Comparison of ENCODE assay signal across 8 cellular contexts in the genomic region with DNA sequence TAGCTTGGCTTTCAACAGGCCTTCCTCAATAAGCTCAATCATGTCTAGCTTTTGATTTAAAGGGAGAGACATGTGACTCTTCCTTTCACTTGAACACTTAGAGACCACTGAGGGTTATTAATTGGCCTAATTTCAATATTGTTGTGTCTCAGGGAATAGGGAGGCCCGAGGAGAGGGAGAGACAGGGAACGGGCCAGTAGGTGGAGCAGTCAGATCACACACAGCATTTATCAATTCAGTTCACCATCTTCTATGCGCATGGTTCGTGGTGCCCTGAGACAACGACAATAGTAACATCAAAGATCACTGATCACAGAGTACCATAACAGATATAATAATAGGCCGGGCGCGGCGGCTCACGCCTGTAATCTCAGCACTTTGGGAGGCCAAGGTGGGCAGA. TPM values are rescaled to one million over a fixed set of nuclear protein-coding genes. Genes with fewer than 3 reads are reported as not detected.
DNase-seq lines count a peak whose midpoint lies in the region; ATAC-seq, FAIRE-seq and TF ChIP-seq lines count a peak whose summit lies in the region.

No MANE protein-coding gene starts in this region.

- no peaks in the 10 kb centered on the region for H3K27me3 ChIP-seq in A673 (replicated peaks; ENCODE audit: insufficient read depth, low read depth, low read length, poor library complexity)
- no peaks in the 10 kb centered on the region for H3K27me3 ChIP-seq in small intestine (ENCODE audit: control insufficient read depth in 2 of 2, insufficient read depth in 2 of 2, low read length in 2 of 2)

- WGBS in small intestine, 3 donors, result 28 to 48% (median 45%) methylated on average over 10 of the region's 10 CpGs

- H3K4me3 ChIP-seq in A673 (ENCODE audit: low read depth, low read length, poor library complexity, severe bottlenecking) (no peak overlapping the region), small intestine (ENCODE audit: low read depth in 1 of 2, low read length in 2 of 2) (no peak overlapping the region)

- intact Hi-C loops in A673 (cut with micrococcal nuclease; ENCODE audit: unreplicated experiment), result no loop called here
- intact Hi-C loops in activated CD4-positive, alpha-beta T cell treated with anti-CD3 and anti-CD28 coated beads, Interleukin-2, amount 10 ng/mL, durations not matched to agents 24 days and 14 days (cut with micrococcal nuclease), result loop anchor here (1.0 kb wide), 1 partner anchor 172 kb away; no protein-coding TSS in a partner anchor

- H3K36me3 ChIP-seq in A673 (ENCODE audit: insufficient read depth, low read length, poor library complexity, severe bottlenecking), result no peaks in the 10 kb centered on the region
- no peaks in the 10 kb centered on the region for H3K36me3 ChIP-seq in small intestine (ENCODE audit: control insufficient read depth in 2 of 2, insufficient read depth in 2 of 2, low read length in 2 of 2)

- FAIRE-seq in GM19239 (lab: Jason Lieb, UNC), result peak; percentile 66
- FAIRE-seq in small intestine (lab: Jason Lieb, UNC), result no peak

- H3K27ac ChIP-seq in A673 (ENCODE audit: low read depth, low read length, poor library complexity, severe bottlenecking) (no peak overlapping the region), small intestine (ENCODE audit: low read depth in 1 of 2, low read length in 1 of 2) (no peak overlapping the region)

- H3K4me1 ChIP-seq in A673 (ENCODE audit: insufficient read depth, low read length, poor library complexity, severe bottlenecking), result no peaks in the 10 kb centered on the region
- no peaks in the 10 kb centered on the region for H3K4me1 ChIP-seq in small intestine (ENCODE audit: control insufficient read depth in 2 of 2, insufficient read depth in 1 of 2, low read depth in 1 of 2, low read length in 1 of 2)

- peaks cover 11% of the 10 kb centered on the region for H3K36me3 Mint-ChIP-seq in activated CD4-positive, alpha-beta T cell treated with anti-CD3 and anti-CD28 coated beads, Interleukin-2, amount 10 ng/mL, durations not matched to agents 24 days and 14 days (ENCODE audit: low read depth)

- H3K9me3 Mint-ChIP-seq in activated CD4-positive, alpha-beta T cell treated with anti-CD3 and anti-CD28 coated beads, Interleukin-2, amount 10 ng/mL, durations not matched to agents 24 days and 14 days, result no peaks in the 10 kb centered on the region

- H3K9me3 ChIP-seq in A673 (ENCODE audit: low read depth, low read length, poor library complexity, severe bottlenecking), result no peaks in the 10 kb centered on the region
- no peaks in the 10 kb centered on the region for H3K9me3 ChIP-seq in small intestine (ENCODE audit: control insufficient read depth, low read depth)

- no peaks in the 10 kb centered on the region for H3K27me3 Mint-ChIP-seq in activated CD4-positive, alpha-beta T cell treated with anti-CD3 and anti-CD28 coated beads, Interleukin-2, amount 10 ng/mL, durations not matched to agents 24 days and 14 days

- no TSS peak for BruUV-seq in A673 (replicated peaks; lab: Mats Ljungman, UMichigan)

- CTCF ChIA-PET in A673 (lab: Charles Lee), result no interaction called here

- no peak overlapping the region for H3K27ac Mint-ChIP-seq in activated CD4-positive, alpha-beta T cell treated with anti-CD3 and anti-CD28 coated beads, Interleukin-2, amount 10 ng/mL, durations not matched to agents 24 days and 14 days

- POLR2A ChIA-PET in A673 (lab: Charles Lee; ENCODE audit: low non-redundant PET), result interaction anchor here (0.6 kb wide), 1 partner anchor 1415 kb away, joined by 4 read pairs; no protein-coding TSS in a partner anchor

- H3K4me3 Mint-ChIP-seq in activated CD4-positive, alpha-beta T cell treated with anti-CD3 and anti-CD28 coated beads, Interleukin-2, amount 10 ng/mL, durations not matched to agents 24 days and 14 days, result no peak overlapping the region

- ATAC-seq in GM18519 (IDR thresholded peaks at IDR 0.05; ENCODE audit: low FRiP score, unreplicated experiment) (no peak), HG03469 (IDR thresholded peaks at IDR 0.05; ENCODE audit: unreplicated experiment) (no peak), GM19324 (IDR thresholded peaks at IDR 0.05; ENCODE audit: low FRiP score, unreplicated experiment) (no peak)

- peak; percentile 59 for TF ChIP-seq CTCF in A673 (conservative IDR thresholded peaks at IDR 0.05; ENCODE audit: low read depth, low read length)

- DNase-seq in A673 (ENCODE audit: low spot score) (peak; percentile 52), GM19239 (ENCODE audit: insufficient read length, low spot score) (no peak), globus pallidus (ENCODE audit: low spot score) (peak; percentile 26), small intestine (peak; percentile 54)
- DNase-seq in activated CD4-positive, alpha-beta T cell treated with anti-CD3 and anti-CD28 coated beads, Interleukin-2, amount 10 ng/mL, durations not matched to agents 24 days and 14 days, result peak; percentile 68

- peaks cover 4% of the 10 kb centered on the region for H3K4me1 Mint-ChIP-seq in activated CD4-positive, alpha-beta T cell treated with anti-CD3 and anti-CD28 coated beads, Interleukin-2, amount 10 ng/mL, durations not matched to agents 24 days and 14 days

RNA-seq across cellular contexts. Expression of a gene that starts 17.8 kb away (rescaled TPM):
- 11.2 and 12.3 TPM in 2 replicates for total RNA-seq in A673 (2021)
- total RNA-seq in activated CD4-positive, alpha-beta T cell treated with anti-CD3 and anti-CD28 coated beads, Interleukin-2, amount 10 ng/mL, durations not matched to agents 24 days and 14 days, result 4.0 and 9.0 TPM in 2 replicates
- 1 to 10 TPM in 2 of 3 donors, under 1 TPM in 1; 0.54 to 2.5 (median 1.5) TPM for polyA plus RNA-seq in small intestine
